In genomic region chr3:186782542-186783069, GRCh38 we compare ENCODE assay signal across 9 cellular contexts. TPM values are rescaled to one million over a fixed set of nuclear protein-coding genes. Genes with fewer than 3 reads are reported as not detected.
DNase-seq lines count a peak whose midpoint lies in the region; ATAC-seq and TF ChIP-seq lines count a peak whose summit lies in the region.
"Had no signal": no experiment of that assay in that cellular context is flagged by ENCODE, and none has a peak within 500 bp of the region (broad histone marks: within the 10 kb centered on the region; RNA-seq: fewer than 3 reads in every experiment).

No MANE protein-coding gene starts in this region.

- POLR2A ChIA-PET in activated CD4-positive, alpha-beta memory T cell treated with anti-CD3 and anti-CD28 coated beads for 36 hours (lab: Charles Lee): interaction anchor here (0.8 to 4.6 kb wide), 19 partner anchors 9 to 852 kb away, joined by 3 to 87 read pairs (median 10); partner anchors contain the start of genes DNAJB11, RFC4, TBCCD1 and TRA2B

- peak; percentile 9 for ATAC-seq in activated CD8-positive, alpha-beta memory T cell treated with anti-CD3 and anti-CD28 coated beads, Interleukin-2, amount 10 ng/mL, durations not matched to agents 7 days and 5 days
- peak; percentile 23 for ATAC-seq in HG03378 (IDR thresholded peaks at IDR 0.05; ENCODE audit: unreplicated experiment)
- peak; percentile 7 to 10 for ATAC-seq in left cardiac atrium

- H3K27ac Mint-ChIP-seq in activated CD8-positive, alpha-beta memory T cell treated with anti-CD3 and anti-CD28 coated beads, Interleukin-2, amount 10 ng/mL, durations not matched to agents 7 days and 5 days: peak overlapping the region; percentile 100
- peak overlapping the region; percentile 99 for H3K27ac Mint-ChIP-seq in activated CD4-positive, alpha-beta memory T cell treated with anti-CD3 and anti-CD28 coated beads for 36 hours

- peaks cover 2% of the 10 kb centered on the region for H3K27me3 Mint-ChIP-seq in activated CD8-positive, alpha-beta memory T cell treated with anti-CD3 and anti-CD28 coated beads, Interleukin-2, amount 10 ng/mL, durations not matched to agents 7 days and 5 days
- H3K27me3 Mint-ChIP-seq in activated CD4-positive, alpha-beta memory T cell treated with anti-CD3 and anti-CD28 coated beads for 36 hours: no peaks in the 10 kb centered on the region

- peak overlapping the region; percentile 100 for H3K4me3 Mint-ChIP-seq in activated CD8-positive, alpha-beta memory T cell treated with anti-CD3 and anti-CD28 coated beads, Interleukin-2, amount 10 ng/mL, durations not matched to agents 7 days and 5 days
- H3K4me3 Mint-ChIP-seq in activated CD4-positive, alpha-beta memory T cell treated with anti-CD3 and anti-CD28 coated beads for 36 hours: peak overlapping the region; percentile 97

- TF ChIP-seq CTCF in sigmoid colon (IDR thresholded peaks at IDR 0.05): no peak

- peaks cover 34% of the 10 kb centered on the region for H3K4me1 Mint-ChIP-seq in activated CD8-positive, alpha-beta memory T cell treated with anti-CD3 and anti-CD28 coated beads, Interleukin-2, amount 10 ng/mL, durations not matched to agents 7 days and 5 days
- peaks cover 32% of the 10 kb centered on the region for H3K4me1 Mint-ChIP-seq in activated CD4-positive, alpha-beta memory T cell treated with anti-CD3 and anti-CD28 coated beads for 36 hours (ENCODE audit: low read depth)

- H3K36me3 ChIP-seq in sigmoid colon: peaks cover 21 to 33% (median 31%) of the 10 kb centered on the region in 4 donors

- peaks cover 0 to 41% (median 33%) of the 10 kb centered on the region in 4 donors for H3K4me1 ChIP-seq in sigmoid colon

- H3K9me3 Mint-ChIP-seq in activated CD8-positive, alpha-beta memory T cell treated with anti-CD3 and anti-CD28 coated beads, Interleukin-2, amount 10 ng/mL, durations not matched to agents 7 days and 5 days (ENCODE audit: low read depth): no peaks in the 10 kb centered on the region
- H3K9me3 Mint-ChIP-seq in activated CD4-positive, alpha-beta memory T cell treated with anti-CD3 and anti-CD28 coated beads for 36 hours: no peaks in the 10 kb centered on the region

- no peak for TF ChIP-seq POLR2A in sigmoid colon (IDR thresholded peaks at IDR 0.05)

- TF ChIP-seq EP300 in sigmoid colon (IDR thresholded peaks at IDR 0.05): no peak

- peaks cover 43% of the 10 kb centered on the region for H3K36me3 Mint-ChIP-seq in activated CD8-positive, alpha-beta memory T cell treated with anti-CD3 and anti-CD28 coated beads, Interleukin-2, amount 10 ng/mL, durations not matched to agents 7 days and 5 days
- H3K36me3 Mint-ChIP-seq in activated CD4-positive, alpha-beta memory T cell treated with anti-CD3 and anti-CD28 coated beads for 36 hours: peaks cover 47% of the 10 kb centered on the region

- no peaks in the 10 kb centered on the region for H3K27me3 ChIP-seq in sigmoid colon

- H3K27ac ChIP-seq in sigmoid colon: peak overlapping the region; percentile 94 to 99 (median 97)

- CTCF ChIA-PET in activated CD8-positive, alpha-beta memory T cell treated with anti-CD3 and anti-CD28 coated beads, Interleukin-2, amount 10 ng/mL, durations not matched to agents 7 days and 5 days (lab: Charles Lee): interaction anchor here (1.0 to 3.4 kb wide), 5 partner anchors 10 to 357 kb away, joined by 3 to 24 read pairs (median 7); partner anchors contain the start of gene RPL39L
- CTCF ChIA-PET in activated CD4-positive, alpha-beta memory T cell treated with anti-CD3 and anti-CD28 coated beads for 36 hours (lab: Charles Lee): interaction anchor here (0.8 to 1.0 kb wide), 2 partner anchors 127 to 168 kb away, joined by 3 to 7 read pairs; no protein-coding TSS in a partner anchor

- no peaks in the 10 kb centered on the region for H3K9me3 ChIP-seq in sigmoid colon

- DNase-seq in activated CD8-positive, alpha-beta memory T cell treated with anti-CD3 and anti-CD28 coated beads, Interleukin-2, amount 10 ng/mL, durations not matched to agents 7 days and 5 days: no peak
- DNase-seq in activated CD8-positive, alpha-beta memory T cell treated with anti-CD3 and anti-CD28 coated beads, Interleukin-2, amount 50 U/mL, for 4 hours: no peak
- DNase-seq in activated CD4-positive, alpha-beta memory T cell treated with anti-CD3 and anti-CD28 coated beads for 36 hours: no peak
- DNase-seq in left cardiac atrium (no peak), sigmoid colon (no peak), HT-29 (ENCODE audit: low spot score) (no peak)
- DNase-seq in stimulated activated CD4-positive, alpha-beta T cell treated with anti-CD3 and anti-CD28 coated beads, Interleukin-2, amount 100 ng/mL, for 48 hours: no peak

- intact Hi-C loops in activated CD4-positive, alpha-beta memory T cell treated with anti-CD3 and anti-CD28 coated beads for 36 hours (cut with micrococcal nuclease): loop anchor here (1.0 to 5.0 kb wide), 6 partner anchors 10 to 845 kb away; partner anchors contain the start of genes DNAJB11 and RFC4
- intact Hi-C loops in left cardiac atrium (cut with DNase I): no loop called here
- intact Hi-C loops in sigmoid colon (cut with DNase I): loop anchor here (5.0 kb wide), 2 partner anchors 215 to 845 kb away; partner anchors contain the start of genes TBCCD1 and TRA2B

- WGBS in sigmoid colon, 2 donors: 1 to 5% methylated on average over 22 of the region's 22 CpGs

- H3K4me3 ChIP-seq in sigmoid colon: peak overlapping the region; percentile 76 to 94 (median 86)

RNA-seq across cellular contexts. Expression of gene EIF4A2, which starts 0.8 kb away (rescaled TPM):
- total RNA-seq in activated CD8-positive, alpha-beta memory T cell treated with anti-CD3 and anti-CD28 coated beads, Interleukin-2, amount 10 ng/mL, durations not matched to agents 7 days and 5 days: 100 to 1,000 TPM; 374 to 441 TPM
- 100 to 1,000 TPM; 390 to 393 TPM for total RNA-seq in activated CD4-positive, alpha-beta memory T cell treated with anti-CD3 and anti-CD28 coated beads for 36 hours
- 100 to 1,000 TPM; 260 to 342 TPM for total RNA-seq in left cardiac atrium
- 1,000 to 10,000 TPM in 1 of 4 donors, 100 to 1,000 TPM in 3; 632 to 1,010 (median 767) TPM for total RNA-seq in sigmoid colon
- polyA plus RNA-seq in sigmoid colon: 100 to 1,000 TPM; 305 to 428 (median 372) TPM
- total RNA-seq in HT-29 (2014; rRNA removed; shearing (Covaris generic)): 189 and 213 TPM in 2 replicates

RNA-seq across cellular contexts. Expression of gene RFC4, which starts 23.7 kb away (rescaled TPM):
- total RNA-seq in activated CD8-positive, alpha-beta memory T cell treated with anti-CD3 and anti-CD28 coated beads, Interleukin-2, amount 10 ng/mL, durations not matched to agents 7 days and 5 days: 100 to 1,000 TPM; 111 to 114 TPM
- total RNA-seq in activated CD4-positive, alpha-beta memory T cell treated with anti-CD3 and anti-CD28 coated beads for 36 hours: 100 to 1,000 TPM; 118 to 127 TPM
- total RNA-seq in left cardiac atrium (10 to 100 TPM in 1 of 2 donors, 1 to 10 TPM in 1; 9.6 to 12.0 TPM), sigmoid colon (10 to 100 TPM in 3 of 4 donors, 1 to 10 TPM in 1; 8.7 to 26.6 (median 18.5) TPM)
- polyA plus RNA-seq in sigmoid colon: 10 to 100 TPM; 13.9 to 30.3 (median 14.4) TPM
- 23.6 and 38.0 TPM in 2 replicates for total RNA-seq in HT-29 (2014; rRNA removed; shearing (Covaris generic))

RNA-seq across cellular contexts. Expression of gene ADIPOQ, which starts 59.9 kb away (rescaled TPM):
- not detected for total RNA-seq in activated CD8-positive, alpha-beta memory T cell treated with anti-CD3 and anti-CD28 coated beads, Interleukin-2, amount 10 ng/mL, durations not matched to agents 7 days and 5 days
- total RNA-seq in activated CD4-positive, alpha-beta memory T cell treated with anti-CD3 and anti-CD28 coated beads for 36 hours: not detected
- total RNA-seq in left cardiac atrium: 100 to 1,000 TPM; 125 to 192 TPM
- total RNA-seq in sigmoid colon: 10 to 100 TPM in 1 of 4 donors, under 1 TPM in 3; 0.54 to 53.5 (median 0.83) TPM
- 10 to 100 TPM in 1 of 3 donors, 1 to 10 TPM in 1, not detected in 1; 1.8 to 25.3 TPM for polyA plus RNA-seq in sigmoid colon
- not detected in 2 replicates for total RNA-seq in HT-29 (2014; rRNA removed; shearing (Covaris generic))
- total RNA-seq: dermis microvascular lymphatic vessel endothelial cell had no signal

Comparison
In these comparisons a context has a peak if more than half of its experiments do, and no peak if none do; other contexts are left out.
1. intact Hi-C loops: an anchor here in activated CD4-positive, alpha-beta memory T cell treated with anti-CD3 and anti-CD28 coated beads for 36 hours (1.0 to 5.0 kb wide) and sigmoid colon (5.0 kb wide); none called in left cardiac atrium.